20 cellular contexts compared by ENCODE assay signal in the genomic region with DNA sequence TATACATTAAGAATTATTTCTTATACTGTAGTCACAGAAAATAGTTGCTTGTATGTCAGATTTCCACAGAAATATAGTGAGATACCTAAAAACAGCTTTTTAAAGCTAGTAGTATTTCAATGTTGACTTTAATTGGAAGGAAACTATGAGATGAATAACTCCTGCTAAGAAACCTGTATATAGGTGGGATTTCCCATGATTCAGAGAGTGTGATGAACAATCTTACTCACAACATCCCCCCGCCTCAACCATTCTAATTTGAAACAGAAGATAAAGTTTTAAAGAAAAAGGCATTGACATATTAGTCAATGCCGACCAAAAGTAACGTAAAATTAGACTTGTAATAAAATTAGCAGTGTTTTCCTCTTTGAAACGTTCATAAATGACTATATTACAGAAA. TPM values are rescaled to one million over a fixed set of nuclear protein-coding genes. Genes with fewer than 3 reads are reported as not detected.
A peak's percentile ranks its signal among the peaks of the same experiment; 100 is the strongest.
DNase-seq lines count a peak whose midpoint lies in the region; ATAC-seq, FAIRE-seq and TF ChIP-seq lines count a peak whose summit lies in the region.
"Had no signal": no experiment of that assay in that cellular context is flagged by ENCODE, and none has a peak within 500 bp of the region (broad histone marks: within the 10 kb centered on the region; RNA-seq: fewer than 3 reads in every experiment).

No MANE protein-coding gene starts in this region.

- H3K4me1 ChIP-seq in DND-41 (ENCODE audit: insufficient read depth, low read length), result peaks cover 36% of the 10 kb centered on the region
- peaks cover 28% of the 10 kb centered on the region for H3K4me1 ChIP-seq in OCI-LY7 (ENCODE audit: insufficient read depth, low read length, poor library complexity, severe bottlenecking)
- H3K4me1 ChIP-seq in K562 (replicated peaks in 1 of 2; ENCODE audit: control insufficient read depth in 2 of 2, insufficient read depth in 2 of 2, low read length in 2 of 2), result peaks cover 11 to 19% of the 10 kb centered on the region in 2 experiments

- H3K9ac ChIP-seq in DND-41 (ENCODE audit: low read depth, low read length), result peak overlapping the region; percentile 99
- no peak overlapping the region for H3K9ac ChIP-seq in K562 (ENCODE audit: insufficient read depth in 1 of 2, low read depth in 2 of 2, low read length in 2 of 2)
- H3K9ac ChIP-seq: parathyroid adenoma, SK-N-SH had no signal

- H3K27ac Mint-ChIP-seq in activated CD4-positive, alpha-beta T cell treated with anti-CD3 and anti-CD28 coated beads, Interleukin-2, amount 10 ng/mL, durations not matched to agents 24 days and 14 days, result peak overlapping the region; percentile 85

- no peaks in the 10 kb centered on the region for H3K9me3 ChIP-seq in DND-41 (ENCODE audit: insufficient read depth, low read length, severe bottlenecking)
- H3K9me3 ChIP-seq in OCI-LY7 (ENCODE audit: low read length), result no peaks in the 10 kb centered on the region
- no peaks in the 10 kb centered on the region for H3K9me3 ChIP-seq in K562 (replicated peaks; ENCODE audit: control insufficient read depth, insufficient read depth, low read depth, low read length)
- H3K9me3 ChIP-seq: A549, BLaER1, esophagus squamous epithelium, MG63, SK-N-SH had no signal

- TF ChIP-seq EP300 in K562 (IDR thresholded peaks at IDR 0.05; ENCODE audit: low read length), result no peak

- H3K27ac ChIP-seq in DND-41 (ENCODE audit: low read length), result no peak overlapping the region
- H3K27ac ChIP-seq in OCI-LY7 (ENCODE audit: low read depth, low read length, poor library complexity, severe bottlenecking), result no peak overlapping the region
- no peak overlapping the region for H3K27ac ChIP-seq in K562 (ENCODE audit: extremely low read depth, low read depth, low read length)
- H3K27ac ChIP-seq: A549, parathyroid adenoma had no signal

- BruUV-seq in OCI-LY7 (replicated peaks; lab: Mats Ljungman, UMichigan) (no TSS peak), K562 (replicated peaks; lab: Mats Ljungman, UMichigan) (no TSS peak)

- H3K36me3 ChIP-seq in DND-41 (ENCODE audit: insufficient read depth, low read length), result peaks cover 22% of the 10 kb centered on the region
- peaks cover 29% of the 10 kb centered on the region for H3K36me3 ChIP-seq in OCI-LY7 (ENCODE audit: insufficient read depth, low read length)
- H3K36me3 ChIP-seq in K562 (ENCODE audit: control insufficient read depth, insufficient read depth, low read length), result peaks cover 21% of the 10 kb centered on the region

- peak overlapping the region; percentile 95 for H3K4me3 Mint-ChIP-seq in activated CD4-positive, alpha-beta T cell treated with anti-CD3 and anti-CD28 coated beads, Interleukin-2, amount 10 ng/mL, durations not matched to agents 24 days and 14 days

- TF ChIP-seq POLR2A in K562 (conservative IDR thresholded peaks at IDR 0.05), result no peak

- H3K9me1 ChIP-seq in K562 (ENCODE audit: control insufficient read depth, insufficient read depth, low read length), result peaks cover 6% of the 10 kb centered on the region

- DNase-seq in activated CD4-positive, alpha-beta T cell treated with anti-CD3 and anti-CD28 coated beads, Interleukin-2, amount 10 ng/mL, durations not matched to agents 24 days and 14 days, result no peak
- no peak for DNase-seq in activated CD4-positive, alpha-beta T cell treated with anti-CD3 and anti-CD28 coated beads, Interleukin-2, amount 50 U/mL, for 48 hours
- no peak for DNase-seq in DND-41
- DNase-seq in OCI-LY7 (ENCODE audit: low spot score), result peak; percentile 38
- peak in 1 of 4 experiments; percentile 30 for DNase-seq in K562 (ENCODE audit: extremely low read depth in 1 of 4, low spot score in 3 of 4)
- DNase-seq in NCI-H2196 treated with DMSO at 0.1 percent for 48 hours (lab: John Stamatoyannopoulos, UW; ENCODE audit: unreplicated experiment), result no peak
- DNase-seq in NCI-H146 (lab: John Stamatoyannopoulos, UW), result no peak
- DNase-seq: activated gamma-delta T cell, esophagus squamous epithelium, HCEC 1CT, MG63, NCI-H1694 had no signal

- H3K4me1 Mint-ChIP-seq in activated CD4-positive, alpha-beta T cell treated with anti-CD3 and anti-CD28 coated beads, Interleukin-2, amount 10 ng/mL, durations not matched to agents 24 days and 14 days, result peaks cover 31% of the 10 kb centered on the region

- intact Hi-C loops in activated CD4-positive, alpha-beta T cell treated with anti-CD3 and anti-CD28 coated beads, Interleukin-2, amount 10 ng/mL, durations not matched to agents 24 days and 14 days (cut with micrococcal nuclease), result loop anchor here (1.0 kb wide), 1 partner anchor 15 kb away; no protein-coding TSS in a partner anchor
- intact Hi-C loops in OCI-LY7 (cut with micrococcal nuclease; ENCODE audit: unreplicated experiment) (loop anchor here (2.0 kb wide), 2 partner anchors 33 to 43 kb away; no protein-coding TSS in a partner anchor), K562 (cut with micrococcal nuclease) (loop anchor here (2.0 kb wide), 2 partner anchors 53 to 195 kb away; a partner anchor contains a TSS)

- TF ChIP-seq RAD21 in K562 (CRISPR knock-in tag; conservative IDR thresholded peaks at IDR 0.05 in 1 of 2, IDR thresholded peaks at IDR 0.05 in 1 of 2), result no peak

- H3K4me2 ChIP-seq in DND-41 (ENCODE audit: insufficient read depth, low read length) (peak overlapping the region; percentile 67), OCI-LY7 (ENCODE audit: low read length) (peak overlapping the region; percentile 61), K562 (ENCODE audit: insufficient read depth, low read length) (no peak overlapping the region)

- no peaks in the 10 kb centered on the region for H3K9me2 ChIP-seq in OCI-LY7 (ENCODE audit: insufficient read depth, low read length)
- H3K9me2 ChIP-seq: SK-N-SH had no signal

- TF ChIP-seq CTCF in DND-41 (IDR thresholded peaks at IDR 0.05; ENCODE audit: borderline replicate concordance, extremely low read depth, low read length, poor library complexity, severe bottlenecking), result no peak
- TF ChIP-seq CTCF in OCI-LY7 (conservative IDR thresholded peaks at IDR 0.05; ENCODE audit: low read length), result no peak
- TF ChIP-seq CTCF in K562 (IDR thresholded peaks at IDR 0.05 in 2 of 3, conservative IDR thresholded peaks at IDR 0.05 in 1 of 3; ENCODE audit: insufficient read depth in 2 of 3, low read depth in 1 of 3, low read length in 3 of 3), result no peak

- H3K79me2 ChIP-seq in DND-41 (ENCODE audit: insufficient read depth, low read length) (peaks cover 36% of the 10 kb centered on the region), OCI-LY7 (ENCODE audit: insufficient read depth, low read depth, low read length) (peaks cover 44% of the 10 kb centered on the region), K562 (ENCODE audit: control insufficient read depth, insufficient read depth, low read length) (peaks cover 41% of the 10 kb centered on the region)
- H3K79me2 ChIP-seq: parathyroid adenoma had no signal

- H3K4me3 ChIP-seq in DND-41 (ENCODE audit: low read depth in 1 of 2, low read length in 2 of 2), result no peak overlapping the region
- peak overlapping the region; percentile 64 for H3K4me3 ChIP-seq in OCI-LY7 (ENCODE audit: low read depth, low read length, poor library complexity, severe bottlenecking)
- H3K4me3 ChIP-seq in K562, result no peak overlapping the region

- no peaks in the 10 kb centered on the region for H3K27me3 Mint-ChIP-seq in activated CD4-positive, alpha-beta T cell treated with anti-CD3 and anti-CD28 coated beads, Interleukin-2, amount 10 ng/mL, durations not matched to agents 24 days and 14 days
- H3K27me3 Mint-ChIP-seq: memory B cell had no signal

- ATAC-seq in DND-41 (ENCODE audit: insufficient read depth, low read depth) (no peak), K562 (no peak), HG03521 (IDR thresholded peaks at IDR 0.05; ENCODE audit: unreplicated experiment) (no peak)
- ATAC-seq: Panc1, sciatic nerve had no signal

- no peaks in the 10 kb centered on the region for H3K27me3 ChIP-seq in DND-41 (ENCODE audit: insufficient read depth, low read length, poor library complexity)
- H3K27me3 ChIP-seq in K562 (ENCODE audit: control insufficient read depth in 2 of 2, insufficient read depth in 2 of 2, low read length in 2 of 2), result peaks cover 0 to 6% of the 10 kb centered on the region in 2 experiments; a peak in 1 of 5 replicates
- H3K27me3 ChIP-seq: BLaER1 had no signal

- H3K9me3 Mint-ChIP-seq in activated CD4-positive, alpha-beta T cell treated with anti-CD3 and anti-CD28 coated beads, Interleukin-2, amount 10 ng/mL, durations not matched to agents 24 days and 14 days, result no peaks in the 10 kb centered on the region
- H3K9me3 Mint-ChIP-seq: memory B cell had no signal

- POLR2A ChIA-PET in OCI-LY7 (lab: Charles Lee) (interaction anchor here (0.5 to 4.8 kb wide), 31 partner anchors 8 to 759 kb away, joined by 3 to 65 read pairs (median 4); a partner anchor contains a TSS), K562 (lab: Yijun Ruan, JAX) (interaction anchor here (0.6 to 3.2 kb wide), 4 partner anchors 8 to 141 kb away, joined by 3 to 85 read pairs (median 20); no protein-coding TSS in a partner anchor)

- peaks cover 22% of the 10 kb centered on the region for H3K36me3 Mint-ChIP-seq in activated CD4-positive, alpha-beta T cell treated with anti-CD3 and anti-CD28 coated beads, Interleukin-2, amount 10 ng/mL, durations not matched to agents 24 days and 14 days (ENCODE audit: low read depth)
- H3K36me3 Mint-ChIP-seq: memory B cell had no signal

- CTCF ChIA-PET in OCI-LY7 (lab: Charles Lee; ENCODE audit: unreplicated experiment) (interaction anchor here (1.0 to 1.4 kb wide), 3 partner anchors 12 to 50 kb away, joined by 3 to 5 read pairs (median 3); no protein-coding TSS in a partner anchor), K562 (lab: Yijun Ruan, JAX; ENCODE audit: low intra/inter-chr PET ratio) (no interaction called here)

- no peak overlapping the region for H2AFZ ChIP-seq in DND-41 (ENCODE audit: low read depth, low read length)
- peak overlapping the region; percentile 82 for H2AFZ ChIP-seq in OCI-LY7 (ENCODE audit: low read length)
- peak overlapping the region; percentile 92 for H2AFZ ChIP-seq in K562 (ENCODE audit: low read depth, low read length)

- in situ Hi-C loops in K562 (cut with MboI), result no loop called here

- WGBS in K562 (ENCODE audit: insufficient coverage, low coverage, missing lambda C conversion rate), result 65% methylated on average over 4 of the region's 4 CpGs

- H4K20me1 ChIP-seq in DND-41 (ENCODE audit: insufficient read depth, low read length), result peaks cover 22% of the 10 kb centered on the region
- H4K20me1 ChIP-seq in OCI-LY7 (ENCODE audit: insufficient read depth, low read length), result peaks cover 21% of the 10 kb centered on the region
- peaks cover 18% of the 10 kb centered on the region for H4K20me1 ChIP-seq in K562 (replicated peaks; ENCODE audit: control insufficient read depth, insufficient read depth, low read length)

- FAIRE-seq in K562 (lab: Jason Lieb, UNC), result no peak
- FAIRE-seq: A549 had no signal

RNA-seq across cellular contexts. Expression of a gene that starts 1.4 kb away (rescaled TPM):
- 52.9 and 55.3 TPM in 2 replicates for total RNA-seq in activated CD4-positive, alpha-beta T cell treated with anti-CD3 and anti-CD28 coated beads, Interleukin-2, amount 10 ng/mL, durations not matched to agents 24 days and 14 days
- 175 and 242 TPM in 2 replicates for total RNA-seq in OCI-LY7 (2014; rRNA removed; shearing (Covaris generic))
- total RNA-seq in OCI-LY7 (2022), result 199 and 229 TPM in 2 replicates
- 458 and 1,073 TPM in 2 replicates for total RNA-seq in K562 (2011; cell fraction: chromatin; rRNA removed; ENCODE audit: low replicate concordance)
- total RNA-seq in K562 (2011; cell fraction: nucleolus; rRNA removed), result 474 and 541 TPM in 2 replicates
- total RNA-seq in K562 (2011; cell fraction: nucleoplasm; rRNA removed), result 882 and 1,501 TPM in 2 replicates
- total RNA-seq in K562 (2014; rRNA removed), result 55.3 and 100 TPM in 2 replicates
- 177 and 218 TPM in 2 replicates for total RNA-seq in K562 (2014; rRNA removed; fragmentation: Illumina TruSeq; extraction: Trizol)
- total RNA-seq in K562 (2015; rRNA removed; fragmentation: Illumina TruSeq; extraction: Trizol), result 130 and 149 TPM in 2 replicates
- 77.8 and 106 TPM in 2 replicates for total RNA-seq in K562 (2021)
- 147 and 182 TPM in 2 replicates for polyA plus RNA-seq in K562 (2011; rRNA removed)
- polyA plus RNA-seq in K562 (2011; cell fraction: cytosol; rRNA removed), result 8.2 and 35.8 TPM in 2 replicates
- polyA plus RNA-seq in K562 (2011; cell fraction: nucleus; rRNA removed), result 165 and 195 TPM in 2 replicates
- 21.0 and 54.8 TPM in 2 replicates for polyA plus RNA-seq in K562 (2012)
- 43.2 and 59.7 TPM in 2 replicates for polyA plus RNA-seq in K562 (2014; fragmentation: Illumina TruSeq; extraction: Trizol)
- polyA plus RNA-seq in K562 (2014; fragmentation: Nextera tagmentation; extraction: Ambion mirVana), result 10 to 100 TPM; 44.2 to 67.6 TPM
- 77.9 and 119 TPM in 2 replicates for polyA plus RNA-seq in K562 (2014; rRNA removed)
- polyA minus RNA-seq in K562 (2011; rRNA and poly(A)+ RNA removed), result 251 and 360 TPM in 2 replicates
- polyA minus RNA-seq in K562 (2011; cell fraction: cytosol; rRNA and poly(A)+ RNA removed), result 17.0 and 22.7 TPM in 2 replicates
- 714 and 1,502 TPM in 2 replicates for polyA minus RNA-seq in K562 (2011; cell fraction: nucleus; rRNA and poly(A)+ RNA removed)

RNA-seq across cellular contexts. Expression of a gene that starts 52.4 kb away (rescaled TPM):
- total RNA-seq in activated CD4-positive, alpha-beta T cell treated with anti-CD3 and anti-CD28 coated beads, Interleukin-2, amount 10 ng/mL, durations not matched to agents 24 days and 14 days, result 0.07 TPM in 1 of 2 replicates, not detected in the other
- 1.7 and 2.4 TPM in 2 replicates for total RNA-seq in OCI-LY7 (2014; rRNA removed; shearing (Covaris generic))
- total RNA-seq in OCI-LY7 (2022), result not detected in 2 replicates
- total RNA-seq in K562 (2011; cell fraction: chromatin; rRNA removed; ENCODE audit: low replicate concordance), result 0.32 TPM in 1 of 2 replicates, not detected in the other
- total RNA-seq in K562 (2011; cell fraction: nucleolus; rRNA removed), result 0.17 and 0.26 TPM in 2 replicates
- total RNA-seq in K562 (2011; cell fraction: nucleoplasm; rRNA removed), result not detected in 2 replicates
- total RNA-seq in K562 (2014; rRNA removed), result 0.12 and 0.27 TPM in 2 replicates
- not detected in 2 replicates for total RNA-seq in K562 (2014; rRNA removed; fragmentation: Illumina TruSeq; extraction: Trizol)
- total RNA-seq in K562 (2015; rRNA removed; fragmentation: Illumina TruSeq; extraction: Trizol), result not detected in 2 replicates
- not detected in 2 replicates for total RNA-seq in K562 (2021)
- 0.08 and 0.18 TPM in 2 replicates for polyA plus RNA-seq in K562 (2011; rRNA removed)
- polyA plus RNA-seq in K562 (2011; cell fraction: cytosol; rRNA removed), result not detected in 2 replicates
- 0.20 and 0.28 TPM in 2 replicates for polyA plus RNA-seq in K562 (2011; cell fraction: nucleus; rRNA removed)
- 0.03 and 0.15 TPM in 2 replicates for polyA plus RNA-seq in K562 (2012)
- polyA plus RNA-seq in K562 (2014; fragmentation: Illumina TruSeq; extraction: Trizol), result not detected in 2 replicates
- not detected for polyA plus RNA-seq in K562 (2014; fragmentation: Nextera tagmentation; extraction: Ambion mirVana)
- polyA plus RNA-seq in K562 (2014; rRNA removed), result not detected in 2 replicates
- polyA minus RNA-seq in K562 (2011; rRNA and poly(A)+ RNA removed), result 0.07 and 0.33 TPM in 2 replicates
- not detected in 2 replicates for polyA minus RNA-seq in K562 (2011; cell fraction: cytosol; rRNA and poly(A)+ RNA removed)
- polyA minus RNA-seq in K562 (2011; cell fraction: nucleus; rRNA and poly(A)+ RNA removed), result 0.27 and 0.78 TPM in 2 replicates
- total RNA-seq: esophagus squamous epithelium had no signal
- polyA plus RNA-seq: A549 had no signal
